9 cellular contexts compared by ENCODE assay signal in the genomic region with DNA sequence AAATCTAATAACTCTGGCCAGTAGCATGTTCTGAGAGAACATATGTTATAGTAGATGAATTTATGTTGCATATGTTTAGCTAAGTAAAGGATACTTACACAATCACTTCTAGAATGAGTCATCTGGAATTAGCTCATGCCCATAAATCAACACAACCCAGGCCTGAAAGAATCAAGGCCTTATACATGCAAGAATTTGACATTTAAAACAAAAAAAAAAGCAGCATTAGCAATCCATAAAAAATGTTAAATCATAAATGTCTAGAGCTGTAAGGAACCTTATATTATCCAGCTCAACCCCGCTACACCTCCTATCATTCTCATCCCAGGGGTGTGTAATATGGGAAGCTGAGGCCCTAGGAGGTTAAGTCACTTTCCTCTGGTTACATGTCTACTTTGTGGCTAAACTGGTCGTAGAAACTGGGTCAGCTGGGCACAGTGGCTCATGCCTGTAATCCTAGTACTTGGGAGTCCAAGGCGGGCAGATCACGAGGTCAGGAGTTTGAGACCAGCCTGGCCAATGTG.
A peak's percentile ranks its signal among the peaks of the same experiment; 100 is the strongest.
DNase-seq lines count a peak whose midpoint lies in the region; ATAC-seq and TF ChIP-seq lines count a peak whose summit lies in the region.
"Had no signal": no experiment of that assay in that cellular context is flagged by ENCODE, and none has a peak within 500 bp of the region (broad histone marks: within the 10 kb centered on the region; RNA-seq: fewer than 3 reads in every experiment).

No MANE protein-coding gene starts in this region.

- ATAC-seq in HG03521 (IDR thresholded peaks at IDR 0.05; ENCODE audit: unreplicated experiment) = no peak

- no peaks in the 10 kb centered on the region for H3K36me3 ChIP-seq in effector memory CD4-positive, alpha-beta T cell (ENCODE audit: control insufficient read depth, insufficient read depth, low read length)

- no peak overlapping the region for H3K27ac ChIP-seq in effector memory CD4-positive, alpha-beta T cell (ENCODE audit: insufficient read depth, low read length, poor library complexity, severe bottlenecking)

- H3K4me3 ChIP-seq in fibroblast of the aortic adventitia (ENCODE audit: low read depth, low read length) = no peak overlapping the region
- no peak overlapping the region for H3K4me3 ChIP-seq in effector memory CD4-positive, alpha-beta T cell (ENCODE audit: insufficient read depth, low read depth, low read length, poor library complexity, severe bottlenecking)

- H3K9me3 ChIP-seq in effector memory CD4-positive, alpha-beta T cell (ENCODE audit: control insufficient read depth, low read length) = no peaks in the 10 kb centered on the region

- H3K27me3 ChIP-seq in effector memory CD4-positive, alpha-beta T cell (replicated peaks; ENCODE audit: control insufficient read depth, insufficient read depth, low read length, poor library complexity, severe bottlenecking) = no peaks in the 10 kb centered on the region

- H3K4me1 ChIP-seq in effector memory CD4-positive, alpha-beta T cell (ENCODE audit: control insufficient read depth, insufficient read depth, low read length, poor library complexity, severe bottlenecking) = no peaks in the 10 kb centered on the region

- no peak for TF ChIP-seq CTCF in fibroblast of the aortic adventitia (IDR thresholded peaks at IDR 0.05; ENCODE audit: insufficient read depth, low read length)

- DNase-seq in NCI-H2171 treated with DMSO at 0.1 percent for 48 hours (lab: John Stamatoyannopoulos, UW) = peak; percentile 4
- no peak for DNase-seq in NCI-H2171 (lab: John Stamatoyannopoulos, UW)
- peak; percentile 84 for DNase-seq in SIG-M5 treated with dmso at 0.1 percent for 504 hours (lab: John Stamatoyannopoulos, UW; ENCODE audit: unreplicated experiment)
- peak; percentile 97 for DNase-seq in fibroblast of the aortic adventitia (ENCODE audit: low read depth)
- peak; percentile 41 for DNase-seq in superior temporal gyrus (ENCODE audit: extremely low spot score)
- DNase-seq in RPMI8226 = no peak
- DNase-seq in effector memory CD4-positive, alpha-beta T cell = no peak
- DNase-seq: CD4-positive, CD25-positive, alpha-beta regulatory T cell had no signal

Comparison
In these comparisons a context has a peak if more than half of its experiments do, and no peak if none do; other contexts are left out.
1. DNase-seq: peak in NCI-H2171 treated with DMSO at 0.1 percent for 48 hours (single experiment), SIG-M5 treated with dmso at 0.1 percent for 504 hours (single experiment), fibroblast of the aortic adventitia (single experiment) and superior temporal gyrus (single experiment); none in NCI-H2171 (single experiment), RPMI8226 (single experiment) and effector memory CD4-positive, alpha-beta T cell (0 of 3).